In the genomic region with DNA sequence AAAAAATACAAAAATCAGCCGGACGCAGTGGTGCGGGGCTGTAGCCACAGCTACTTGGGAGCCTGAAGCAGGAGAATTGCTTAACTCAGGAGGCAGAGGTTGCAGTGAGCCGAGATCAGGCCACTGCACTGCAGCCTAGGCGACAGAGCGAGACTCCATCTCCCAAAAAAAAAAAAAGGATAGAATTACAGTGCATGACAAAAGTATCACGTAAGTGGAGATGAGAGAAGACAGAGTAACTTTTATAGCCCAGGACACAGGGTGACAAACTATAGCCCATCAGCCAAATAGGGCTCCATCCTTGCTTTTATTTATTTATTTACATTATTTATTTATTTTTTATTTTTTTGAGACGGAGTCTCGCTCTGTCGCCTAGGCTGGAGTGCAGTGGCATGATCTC, we compare ENCODE assay signal across 1 cellular context.
TF ChIP-seq lines count a peak whose summit lies in the region.

No MANE protein-coding gene starts in this region.

TF ChIP-seq in HEK293, 187 proteins besides CTCF, POLR2A, EP300 and RAD21 (continued from another document):
- TF ChIP-seq ZNF518A (tag by site-specific recombination; conservative IDR thresholded peaks at IDR 0.05; ENCODE audit: low read depth) (0 out of 2 replicates have a peak, but pooled peaks have one; percentile 22), ZNF324 (tag by site-specific recombination; IDR thresholded peaks at IDR 0.05) (no peak), ZNF394 (tag by site-specific recombination; IDR thresholded peaks at IDR 0.05; ENCODE audit: borderline replicate concordance) (peak; percentile 47; the same call in 1 of the 2 replicates), ZNF426 (tag by site-specific recombination; IDR thresholded peaks at IDR 0.05) (peak; percentile 17; the same call in 1 of the 2 replicates)
- TF ChIP-seq, protein P1, sequence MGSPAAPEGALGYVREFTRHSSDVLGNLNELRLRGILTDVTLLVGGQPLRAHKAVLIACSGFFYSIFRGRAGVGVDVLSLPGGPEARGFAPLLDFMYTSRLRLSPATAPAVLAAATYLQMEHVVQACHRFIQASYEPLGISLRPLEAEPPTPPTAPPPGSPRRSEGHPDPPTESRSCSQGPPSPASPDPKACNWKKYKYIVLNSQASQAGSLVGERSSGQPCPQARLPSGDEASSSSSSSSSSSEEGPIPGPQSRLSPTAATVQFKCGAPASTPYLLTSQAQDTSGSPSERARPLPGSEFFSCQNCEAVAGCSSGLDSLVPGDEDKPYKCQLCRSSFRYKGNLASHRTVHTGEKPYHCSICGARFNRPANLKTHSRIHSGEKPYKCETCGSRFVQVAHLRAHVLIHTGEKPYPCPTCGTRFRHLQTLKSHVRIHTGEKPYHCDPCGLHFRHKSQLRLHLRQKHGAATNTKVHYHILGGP (tag by site-specific recombination; IDR thresholded peaks at IDR 0.05): no peak
